In the genomic region with DNA sequence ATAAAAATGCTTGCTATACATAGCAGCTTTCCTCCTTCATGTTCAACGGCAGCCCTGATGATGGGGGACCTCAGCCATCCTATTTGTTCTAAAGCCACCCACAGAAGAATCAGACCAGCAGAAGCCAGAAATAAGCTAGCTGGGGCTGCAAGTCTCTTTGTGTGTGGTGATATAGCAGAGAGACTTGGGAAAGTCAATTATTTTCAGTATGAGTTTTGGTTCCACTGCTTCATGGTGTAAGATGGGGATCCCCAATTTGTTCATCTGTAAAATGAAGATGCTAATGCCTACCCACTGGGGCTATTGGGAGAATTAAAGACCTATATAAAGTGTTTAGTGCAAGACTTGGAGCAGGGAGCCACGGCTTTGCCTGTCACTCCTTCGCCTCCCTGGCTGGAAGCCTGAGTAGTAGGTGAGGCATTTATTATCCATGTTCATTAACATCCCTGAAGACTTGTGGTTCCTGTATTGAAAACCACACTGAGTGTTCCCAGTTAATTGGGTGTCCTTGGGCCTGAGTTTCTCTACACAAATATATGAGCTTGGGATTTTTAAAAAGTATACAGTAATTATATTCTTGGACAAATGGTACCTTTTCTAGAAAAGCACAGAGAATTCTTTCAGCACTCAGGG, we compare ENCODE assay signal across 12 cellular contexts.
DNase-seq lines count a peak whose midpoint lies in the region; ATAC-seq and TF ChIP-seq lines count a peak whose summit lies in the region.
"Had no signal": no experiment of that assay in that cellular context is flagged by ENCODE, and none has a peak within 500 bp of the region (broad histone marks: within the 10 kb centered on the region; RNA-seq: fewer than 3 reads in every experiment).

No MANE protein-coding gene starts in this region.

- 52 to 71% (median 54%) methylated on average over 3 of the region's 3 CpGs for WGBS in adrenal gland, 4 donors
- WGBS in endodermal cell (ENCODE audit: insufficient coverage in 1 of 2, insufficient read length in 1 of 2), 2 experiments: 80 to 88% methylated on average over 1 to 2 of the region's 3 CpGs

- intact Hi-C loops in adrenal gland (cut with DNase I): no loop called here

- no peaks in the 10 kb centered on the region for H3K27me3 ChIP-seq in adrenal gland
- H3K27me3 ChIP-seq in endodermal cell (ENCODE audit: control insufficient read depth, insufficient read depth, low read length, poor library complexity, severe bottlenecking): no peaks in the 10 kb centered on the region

- H3K9me3 ChIP-seq in adrenal gland (replicated peaks in 1 of 3) (no peaks in the 10 kb centered on the region), endodermal cell (ENCODE audit: control insufficient read depth, low read length) (no peaks in the 10 kb centered on the region)
- H3K9me3 ChIP-seq: Caco-2, mucosa of descending colon had no signal

- H3K27me3 Mint-ChIP-seq in endodermal cell (ENCODE audit: insufficient read depth): no peaks in the 10 kb centered on the region

- H3K9ac ChIP-seq in endodermal cell (ENCODE audit: extremely low read depth, low read length, poor library complexity, severe bottlenecking): no peak overlapping the region

- H3K4me1 Mint-ChIP-seq in endodermal cell: no peaks in the 10 kb centered on the region

- DNase-seq in ACHN (peak; percentile 36), astrocyte of the spinal cord (ENCODE audit: low read depth, low spot score) (peak; percentile 17), hypothalamus (lab: John Stamatoyannopoulos, UW) (no peak), COR-L47 (lab: John Stamatoyannopoulos, UW) (no peak), adrenal gland (no peak), endodermal cell (no peak)
- DNase-seq: Caco-2, mucosa of descending colon, NCI-H2029 had no signal

- no peak overlapping the region for H3K27ac Mint-ChIP-seq in endodermal cell
- H3K27ac Mint-ChIP-seq: WTC11 had no signal

- in situ Hi-C loops in ACHN (cut with HindIII; ENCODE audit: low pct_ligation_motif_present, low pct_unique_long_range_greater_than_20kb, low sequenced_read_pairs): no loop called here
- in situ Hi-C loops in astrocyte of the spinal cord (cut with HindIII; ENCODE audit: low sequenced_read_pairs): no loop called here

- no peaks in the 10 kb centered on the region for H3K9me3 Mint-ChIP-seq in endodermal cell
- H3K9me3 Mint-ChIP-seq: WTC11 had no signal

- peak; percentile 28 for ATAC-seq in GM18873 (IDR thresholded peaks at IDR 0.05; ENCODE audit: low FRiP score, unreplicated experiment)
- peak; percentile 36 for ATAC-seq in HG03066 (IDR thresholded peaks at IDR 0.05; ENCODE audit: low read depth, unreplicated experiment)
- ATAC-seq: WTC11 had no signal

- H3K27ac ChIP-seq in adrenal gland (no peak overlapping the region), endodermal cell (ENCODE audit: low read depth, low read length) (no peak overlapping the region)

- TF ChIP-seq CTCF in astrocyte of the spinal cord (IDR thresholded peaks at IDR 0.05; ENCODE audit: low read depth, low read length): no peak
- TF ChIP-seq CTCF in adrenal gland (IDR thresholded peaks at IDR 0.05): no peak
- no peak for TF ChIP-seq CTCF in endodermal cell (conservative IDR thresholded peaks at IDR 0.05)

- H3K36me3 Mint-ChIP-seq in endodermal cell (ENCODE audit: low read depth): no peaks in the 10 kb centered on the region
- H3K36me3 Mint-ChIP-seq: WTC11 had no signal

- TF ChIP-seq POLR2A in adrenal gland (IDR thresholded peaks at IDR 0.05): no peak

- no peak overlapping the region for H3K4me3 ChIP-seq in astrocyte of the spinal cord (ENCODE audit: low read depth, low read length)
- H3K4me3 ChIP-seq in adrenal gland: no peak overlapping the region
- H3K4me3 ChIP-seq in endodermal cell (ENCODE audit: low read length): no peak overlapping the region
- H3K4me3 ChIP-seq: mucosa of descending colon had no signal

- H3K4me1 ChIP-seq in adrenal gland (replicated peaks in 1 of 2) (no peaks in the 10 kb centered on the region), endodermal cell (ENCODE audit: control insufficient read depth, insufficient read depth, low read length) (no peaks in the 10 kb centered on the region)
- H3K4me1 ChIP-seq: Caco-2 had no signal

- no peaks in the 10 kb centered on the region for H3K36me3 ChIP-seq in adrenal gland (replicated peaks in 1 of 2)
- H3K36me3 ChIP-seq in endodermal cell (ENCODE audit: control insufficient read depth, insufficient read depth, low read length): no peaks in the 10 kb centered on the region

- H3K4me3 Mint-ChIP-seq in endodermal cell: no peak overlapping the region
- H3K4me3 Mint-ChIP-seq: WTC11 had no signal

Comparison
In these comparisons a context has a peak if more than half of its experiments do, and no peak if none do; other contexts are left out.
1. DNase-seq: peak in ACHN (single experiment) and astrocyte of the spinal cord (single experiment); none in hypothalamus (0 of 51), COR-L47 (single experiment), adrenal gland (0 of 7) and endodermal cell (single experiment).